Comparison of ENCODE assay signal across 2 cellular contexts in the genomic region with DNA sequence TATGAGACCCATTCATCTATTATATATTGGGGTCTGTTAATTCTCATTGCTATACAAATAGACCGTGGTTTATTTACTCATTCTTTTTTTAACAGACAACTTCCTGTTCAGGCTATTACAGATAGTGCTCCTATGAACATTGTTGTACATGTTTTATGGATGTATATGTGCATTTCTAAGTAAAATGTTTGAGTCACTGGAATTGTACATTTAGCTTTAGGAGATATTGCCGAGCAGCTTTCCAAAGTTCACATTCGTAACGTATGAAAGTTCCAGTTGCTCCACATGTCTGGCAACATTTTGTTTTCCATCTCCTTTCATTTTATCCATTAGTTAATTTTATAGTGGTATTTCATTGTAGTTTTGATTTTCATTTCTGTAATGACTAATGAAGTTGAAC.
TF ChIP-seq lines count a peak whose summit lies in the region.

No MANE protein-coding gene starts in this region.

TF ChIP-seq in A549, 52 proteins besides CTCF, POLR2A, EP300 and RAD21:
- TF ChIP-seq RCOR1 (IDR thresholded peaks at IDR 0.05; ENCODE audit: low read depth, low read length) = no peak
- TF ChIP-seq, protein P1, sequence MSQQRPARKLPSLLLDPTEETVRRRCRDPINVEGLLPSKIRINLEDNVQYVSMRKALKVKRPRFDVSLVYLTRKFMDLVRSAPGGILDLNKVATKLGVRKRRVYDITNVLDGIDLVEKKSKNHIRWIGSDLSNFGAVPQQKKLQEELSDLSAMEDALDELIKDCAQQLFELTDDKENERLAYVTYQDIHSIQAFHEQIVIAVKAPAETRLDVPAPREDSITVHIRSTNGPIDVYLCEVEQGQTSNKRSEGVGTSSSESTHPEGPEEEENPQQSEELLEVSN (IDR thresholded peaks at IDR 0.05; ENCODE audit: borderline replicate concordance, low read depth) = no peak
- no peak for TF ChIP-seq NR3C1 (IDR thresholded peaks at IDR 0.05)
- no peak for TF ChIP-seq RARB (CRISPR knock-in tag; IDR thresholded peaks at IDR 0.05)
- no peak for TF ChIP-seq RFX5 (IDR thresholded peaks at IDR 0.05)
- TF ChIP-seq, protein P2, sequence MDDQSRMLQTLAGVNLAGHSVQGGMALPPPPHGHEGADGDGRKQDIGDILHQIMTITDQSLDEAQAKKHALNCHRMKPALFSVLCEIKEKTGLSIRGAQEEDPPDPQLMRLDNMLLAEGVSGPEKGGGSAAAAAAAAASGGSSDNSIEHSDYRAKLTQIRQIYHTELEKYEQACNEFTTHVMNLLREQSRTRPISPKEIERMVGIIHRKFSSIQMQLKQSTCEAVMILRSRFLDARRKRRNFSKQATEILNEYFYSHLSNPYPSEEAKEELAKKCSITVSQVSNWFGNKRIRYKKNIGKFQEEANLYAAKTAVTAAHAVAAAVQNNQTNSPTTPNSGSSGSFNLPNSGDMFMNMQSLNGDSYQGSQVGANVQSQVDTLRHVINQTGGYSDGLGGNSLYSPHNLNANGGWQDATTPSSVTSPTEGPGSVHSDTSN (IDR thresholded peaks at IDR 0.05) = no peak
- TF ChIP-seq HOXB5 (CRISPR knock-in tag; IDR thresholded peaks at IDR 0.05) = no peak
- no peak for TF ChIP-seq TFCP2L1 (CRISPR knock-in tag; IDR thresholded peaks at IDR 0.05)
- no peak for TF ChIP-seq ESRRA (IDR thresholded peaks at IDR 0.05; ENCODE audit: borderline replicate concordance, low read length)
- TF ChIP-seq, protein P3, sequence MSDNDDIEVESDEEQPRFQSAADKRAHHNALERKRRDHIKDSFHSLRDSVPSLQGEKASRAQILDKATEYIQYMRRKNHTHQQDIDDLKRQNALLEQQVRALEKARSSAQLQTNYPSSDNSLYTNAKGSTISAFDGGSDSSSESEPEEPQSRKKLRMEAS (IDR thresholded peaks at IDR 0.05) = no peak
- TF ChIP-seq, protein P4, sequence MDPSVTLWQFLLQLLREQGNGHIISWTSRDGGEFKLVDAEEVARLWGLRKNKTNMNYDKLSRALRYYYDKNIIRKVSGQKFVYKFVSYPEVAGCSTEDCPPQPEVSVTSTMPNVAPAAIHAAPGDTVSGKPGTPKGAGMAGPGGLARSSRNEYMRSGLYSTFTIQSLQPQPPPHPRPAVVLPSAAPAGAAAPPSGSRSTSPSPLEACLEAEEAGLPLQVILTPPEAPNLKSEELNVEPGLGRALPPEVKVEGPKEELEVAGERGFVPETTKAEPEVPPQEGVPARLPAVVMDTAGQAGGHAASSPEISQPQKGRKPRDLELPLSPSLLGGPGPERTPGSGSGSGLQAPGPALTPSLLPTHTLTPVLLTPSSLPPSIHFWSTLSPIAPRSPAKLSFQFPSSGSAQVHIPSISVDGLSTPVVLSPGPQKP (IDR thresholded peaks at IDR 0.05; ENCODE audit: low read depth, low read length) = no peak
- TF ChIP-seq, protein P5, sequence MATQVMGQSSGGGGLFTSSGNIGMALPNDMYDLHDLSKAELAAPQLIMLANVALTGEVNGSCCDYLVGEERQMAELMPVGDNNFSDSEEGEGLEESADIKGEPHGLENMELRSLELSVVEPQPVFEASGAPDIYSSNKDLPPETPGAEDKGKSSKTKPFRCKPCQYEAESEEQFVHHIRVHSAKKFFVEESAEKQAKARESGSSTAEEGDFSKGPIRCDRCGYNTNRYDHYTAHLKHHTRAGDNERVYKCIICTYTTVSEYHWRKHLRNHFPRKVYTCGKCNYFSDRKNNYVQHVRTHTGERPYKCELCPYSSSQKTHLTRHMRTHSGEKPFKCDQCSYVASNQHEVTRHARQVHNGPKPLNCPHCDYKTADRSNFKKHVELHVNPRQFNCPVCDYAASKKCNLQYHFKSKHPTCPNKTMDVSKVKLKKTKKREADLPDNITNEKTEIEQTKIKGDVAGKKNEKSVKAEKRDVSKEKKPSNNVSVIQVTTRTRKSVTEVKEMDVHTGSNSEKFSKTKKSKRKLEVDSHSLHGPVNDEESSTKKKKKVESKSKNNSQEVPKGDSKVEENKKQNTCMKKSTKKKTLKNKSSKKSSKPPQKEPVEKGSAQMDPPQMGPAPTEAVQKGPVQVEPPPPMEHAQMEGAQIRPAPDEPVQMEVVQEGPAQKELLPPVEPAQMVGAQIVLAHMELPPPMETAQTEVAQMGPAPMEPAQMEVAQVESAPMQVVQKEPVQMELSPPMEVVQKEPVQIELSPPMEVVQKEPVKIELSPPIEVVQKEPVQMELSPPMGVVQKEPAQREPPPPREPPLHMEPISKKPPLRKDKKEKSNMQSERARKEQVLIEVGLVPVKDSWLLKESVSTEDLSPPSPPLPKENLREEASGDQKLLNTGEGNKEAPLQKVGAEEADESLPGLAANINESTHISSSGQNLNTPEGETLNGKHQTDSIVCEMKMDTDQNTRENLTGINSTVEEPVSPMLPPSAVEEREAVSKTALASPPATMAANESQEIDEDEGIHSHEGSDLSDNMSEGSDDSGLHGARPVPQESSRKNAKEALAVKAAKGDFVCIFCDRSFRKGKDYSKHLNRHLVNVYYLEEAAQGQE (IDR thresholded peaks at IDR 0.05) = no peak
- no peak for TF ChIP-seq MAFK (IDR thresholded peaks at IDR 0.05; ENCODE audit: partially characterized antibody)
- no peak for TF ChIP-seq FOXS1 (CRISPR knock-in tag; IDR thresholded peaks at IDR 0.05)

TF ChIP-seq in K562, 482 proteins besides CTCF, POLR2A, EP300 and RAD21:
- TF ChIP-seq FOXA3 (CRISPR knock-in tag; conservative IDR thresholded peaks at IDR 0.05 in 1 of 2, IDR thresholded peaks at IDR 0.05 in 1 of 2) (peak in 1 of 2 experiments; percentile 38; a peak in 1 of 4 replicates), ZNF239 (CRISPR knock-in tag; IDR thresholded peaks at IDR 0.05) (no peak), SIN3B (IDR thresholded peaks at IDR 0.05; ENCODE audit: low read depth) (no peak), ZFPM2 (CRISPR knock-in tag; IDR thresholded peaks at IDR 0.05) (0 out of 2 replicates have a peak, but pooled peaks have one; percentile 32), ETV1 (tag; conservative IDR thresholded peaks at IDR 0.05; ENCODE audit: low read depth) (0 out of 2 replicates have a peak, but pooled peaks have one; percentile 34), POLR2H (tag; IDR thresholded peaks at IDR 0.05; ENCODE audit: low read depth) (peak; percentile 38), ZZZ3 (IDR thresholded peaks at IDR 0.05) (no peak), ZNF311 (CRISPR knock-in tag; IDR thresholded peaks at IDR 0.05) (0 out of 2 replicates have a peak, but pooled peaks have one; percentile 8), SMAD4 (CRISPR knock-in tag; conservative IDR thresholded peaks at IDR 0.05) (peak; percentile 73), SMARCA4 (IDR thresholded peaks at IDR 0.05) (no peak)
- TF ChIP-seq, protein P6, sequence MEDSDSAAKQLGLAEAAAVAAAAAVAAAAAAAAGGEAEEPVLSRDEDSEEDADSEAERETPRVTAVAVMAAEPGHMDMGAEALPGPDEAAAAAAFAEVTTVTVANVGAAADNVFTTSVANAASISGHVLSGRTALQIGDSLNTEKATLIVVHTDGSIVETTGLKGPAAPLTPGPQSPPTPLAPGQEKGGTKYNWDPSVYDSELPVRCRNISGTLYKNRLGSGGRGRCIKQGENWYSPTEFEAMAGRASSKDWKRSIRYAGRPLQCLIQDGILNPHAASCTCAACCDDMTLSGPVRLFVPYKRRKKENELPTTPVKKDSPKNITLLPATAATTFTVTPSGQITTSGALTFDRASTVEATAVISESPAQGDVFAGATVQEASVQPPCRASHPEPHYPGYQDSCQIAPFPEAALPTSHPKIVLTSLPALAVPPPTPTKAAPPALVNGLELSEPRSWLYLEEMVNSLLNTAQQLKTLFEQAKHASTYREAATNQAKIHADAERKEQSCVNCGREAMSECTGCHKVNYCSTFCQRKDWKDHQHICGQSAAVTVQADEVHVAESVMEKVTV (CRISPR knock-in tag; IDR thresholded peaks at IDR 0.05) = no peak
